In the genomic region with DNA sequence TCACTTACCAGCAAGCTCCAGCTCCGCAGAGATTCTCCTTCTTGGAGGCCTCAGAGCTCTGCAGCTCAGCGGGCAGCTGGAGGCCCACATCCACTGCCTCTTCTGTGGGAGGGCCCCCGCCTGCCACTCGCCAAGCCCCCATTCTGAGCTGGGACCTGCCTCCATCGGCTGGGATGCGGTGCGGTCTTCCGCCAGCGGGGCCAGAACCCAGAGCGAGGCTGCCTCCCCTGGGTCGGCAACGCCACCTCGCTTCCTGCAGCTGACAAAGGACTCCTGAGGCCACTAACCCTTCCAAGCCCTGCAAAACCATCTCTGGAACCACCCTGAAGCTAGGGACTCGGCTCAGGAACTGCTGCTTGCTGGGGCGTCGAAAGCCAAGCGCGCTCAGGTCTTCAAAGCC, we compare ENCODE assay signal across 24 cellular contexts.
"Had no signal": no experiment of that assay in that cellular context is flagged by ENCODE, and none has a peak within 500 bp of the region (broad histone marks: within the 10 kb centered on the region; RNA-seq: fewer than 3 reads in every experiment).

No MANE protein-coding gene starts in this region.

- ATAC-seq: HepG2, Panc1, PC-3, T-cell had no signal

- DNase-seq: IMR-90, Karpas-422, KG1, MG63, NCI-H1092, NCI-H1105 treated with DMSO at 0.1 percent for 48 hours, NCI-H1417 treated with DMSO at 0.1 percent for 48 hours, NCI-H146, NCI-H1694 treated with DMSO at 0.1 percent for 48 hours, NCI-H1930, NCI-H2081, NCI-H2107, NCI-H2227 treated with DMSO at 0.1 percent for 48 hours, NCI-H524, NCI-H69, NCI-H774, PC-3, SHP77, SK-N-SH, SW 1271, T-cell had no signal

- H3K4me2 ChIP-seq: SK-N-SH had no signal

- H3K36me3 ChIP-seq: MG63 had no signal

- H3K27ac ChIP-seq: RWPE1 had no signal

- H3K9me3 ChIP-seq: SK-N-SH had no signal

- FAIRE-seq: HepG2 had no signal

- H3K27ac Mint-ChIP-seq: T-cell had no signal

- H3K36me3 Mint-ChIP-seq: T-cell had no signal

- H3K9me2 ChIP-seq: SK-N-SH had no signal

- H3K9ac ChIP-seq: SK-N-SH had no signal

- H3K4me1 Mint-ChIP-seq: T-cell had no signal

- H3K4me3 Mint-ChIP-seq: T-cell had no signal

- H3K9me3 Mint-ChIP-seq: T-cell had no signal

- H3K4me3 ChIP-seq: MG63 had no signal
